Comparison of ENCODE assay signal across 19 cellular contexts in the genomic region with DNA sequence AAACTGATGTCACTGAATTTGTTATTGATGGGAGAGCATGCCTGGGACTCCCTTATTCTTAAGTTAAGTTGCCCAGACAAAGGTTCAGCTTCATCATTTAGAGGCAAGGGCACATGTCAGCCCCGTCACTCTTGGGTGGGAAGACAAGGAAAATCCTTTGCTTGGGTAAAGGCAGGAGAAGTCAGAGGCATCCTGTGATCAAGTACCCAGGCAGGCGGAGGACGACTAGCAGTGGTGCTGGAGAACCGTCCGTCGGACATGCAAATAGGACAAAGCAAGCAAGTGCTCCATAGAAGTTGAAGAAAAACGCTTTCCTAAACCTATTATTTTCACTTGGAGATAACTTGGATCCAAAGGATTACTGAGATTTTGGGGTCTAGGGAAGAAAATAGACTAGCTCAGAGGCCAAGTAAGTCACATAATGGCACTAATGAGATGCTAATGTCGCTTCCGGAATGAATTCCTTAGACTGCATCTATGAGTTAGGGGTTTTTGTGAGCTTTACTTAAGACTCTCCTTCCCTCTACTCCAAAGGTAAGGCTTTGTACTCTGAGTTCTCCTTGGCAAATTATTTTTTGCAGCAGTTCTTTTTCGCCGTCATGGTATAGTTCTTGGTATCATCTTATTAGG.
DNase-seq lines count a peak whose midpoint lies in the region; ATAC-seq and TF ChIP-seq lines count a peak whose summit lies in the region.
"Had no signal": no experiment of that assay in that cellular context is flagged by ENCODE, and none has a peak within 500 bp of the region (broad histone marks: within the 10 kb centered on the region; RNA-seq: fewer than 3 reads in every experiment).

No MANE protein-coding gene starts in this region.

- no peak overlapping the region for H4K8ac ChIP-seq in mesenchymal stem cell (ENCODE audit: low read length)

- H3K4ac ChIP-seq in mesenchymal stem cell (ENCODE audit: low read depth in 1 of 2, low read length in 2 of 2): no peak overlapping the region

- H3K4me3 Mint-ChIP-seq in activated CD4-positive, alpha-beta T cell treated with anti-CD3 and anti-CD28 coated beads, Interleukin-2, amount 10 ng/mL, durations not matched to agents 7 days and 5 days: no peak overlapping the region
- H3K4me3 Mint-ChIP-seq in CD8-positive, alpha-beta T cell: no peak overlapping the region
- no peak overlapping the region for H3K4me3 Mint-ChIP-seq in natural killer cell

- POLR2A ChIA-PET in activated CD4-positive, alpha-beta T cell treated with anti-CD3 and anti-CD28 coated beads, Interleukin-2, amount 10 ng/mL, durations not matched to agents 7 days and 5 days (lab: Charles Lee): no interaction called here
- POLR2A ChIA-PET in CD8-positive, alpha-beta T cell (lab: Charles Lee): interaction anchor here (0.6 kb wide), 1 partner anchor 180 kb away, joined by 3 read pairs; no protein-coding TSS in a partner anchor

- no peak overlapping the region for H2BK5ac ChIP-seq in mesenchymal stem cell (ENCODE audit: low read depth, low read length, poor library complexity, severe bottlenecking)

- no peak overlapping the region for H3K27ac ChIP-seq in CD8-positive, alpha-beta T cell (ENCODE audit: low read depth, low read length)
- peak overlapping the region; percentile 67 for H3K27ac ChIP-seq in SK-N-MC
- H3K27ac ChIP-seq in mesenchymal stem cell (ENCODE audit: low read length, poor library complexity, severe bottlenecking): peak overlapping the region; percentile 9
- H3K27ac ChIP-seq: BLaER1, body of pancreas, colonic mucosa, neutrophil, transverse colon had no signal

- H3K4me2 ChIP-seq in mesenchymal stem cell (ENCODE audit: low read length, poor library complexity, severe bottlenecking): no peak overlapping the region
- H3K4me2 ChIP-seq: BLaER1 had no signal

- H2BK12ac ChIP-seq in mesenchymal stem cell (ENCODE audit: low read length in 2 of 2): no peak overlapping the region

- H3K36me3 Mint-ChIP-seq in activated CD4-positive, alpha-beta T cell treated with anti-CD3 and anti-CD28 coated beads, Interleukin-2, amount 10 ng/mL, durations not matched to agents 7 days and 5 days (ENCODE audit: low read depth): peaks cover 56% of the 10 kb centered on the region
- H3K36me3 Mint-ChIP-seq in CD8-positive, alpha-beta T cell: peaks cover 82% of the 10 kb centered on the region
- peaks cover 10% of the 10 kb centered on the region for H3K36me3 Mint-ChIP-seq in natural killer cell

- H4K91ac ChIP-seq in mesenchymal stem cell (ENCODE audit: low read length): no peak overlapping the region

- no peak overlapping the region for H3K9ac ChIP-seq in SK-N-MC (ENCODE audit: insufficient read length)
- H3K9ac ChIP-seq in mesenchymal stem cell (ENCODE audit: low read length): no peak overlapping the region
- H3K9ac ChIP-seq: BLaER1 had no signal

- no peak overlapping the region for H3K4me3 ChIP-seq in CD8-positive, alpha-beta T cell (ENCODE audit: low read depth, low read length)
- H3K4me3 ChIP-seq in SK-N-MC (no peak overlapping the region), mesenchymal stem cell (ENCODE audit: insufficient read depth in 1 of 2, low read depth in 1 of 2, low read length in 2 of 2) (no peak overlapping the region)
- H3K4me3 ChIP-seq: BLaER1, body of pancreas, colonic mucosa, mucosa of descending colon, transverse colon had no signal

- H3K27me3 Mint-ChIP-seq in activated CD4-positive, alpha-beta T cell treated with anti-CD3 and anti-CD28 coated beads, Interleukin-2, amount 10 ng/mL, durations not matched to agents 7 days and 5 days: no peaks in the 10 kb centered on the region
- no peaks in the 10 kb centered on the region for H3K27me3 Mint-ChIP-seq in CD8-positive, alpha-beta T cell (ENCODE audit: low read depth)
- no peaks in the 10 kb centered on the region for H3K27me3 Mint-ChIP-seq in natural killer cell (ENCODE audit: low read depth in 2 of 2)

- peak overlapping the region; percentile 6 for H2AK5ac ChIP-seq in mesenchymal stem cell (ENCODE audit: low read length, severe bottlenecking)

- H3K18ac ChIP-seq in mesenchymal stem cell (ENCODE audit: low read depth in 1 of 2, low read length in 2 of 2): no peak overlapping the region

- peaks cover 18% of the 10 kb centered on the region for H3K4me1 ChIP-seq in CD8-positive, alpha-beta T cell (ENCODE audit: insufficient read depth, low read length)
- H3K4me1 ChIP-seq in mesenchymal stem cell (ENCODE audit: control insufficient read depth, insufficient read depth, low read depth, low read length): peaks cover 26% of the 10 kb centered on the region
- H3K4me1 ChIP-seq: colonic mucosa had no signal

- H2BK120ac ChIP-seq in mesenchymal stem cell (ENCODE audit: low read depth, low read length): no peak overlapping the region

- no peaks in the 10 kb centered on the region for H3K9me3 Mint-ChIP-seq in activated CD4-positive, alpha-beta T cell treated with anti-CD3 and anti-CD28 coated beads, Interleukin-2, amount 10 ng/mL, durations not matched to agents 7 days and 5 days
- no peaks in the 10 kb centered on the region for H3K9me3 Mint-ChIP-seq in CD8-positive, alpha-beta T cell
- H3K9me3 Mint-ChIP-seq in natural killer cell: no peaks in the 10 kb centered on the region

- no peak for TF ChIP-seq CTCF in CD8-positive, alpha-beta T cell (IDR thresholded peaks at IDR 0.05)
- TF ChIP-seq CTCF in natural killer cell (IDR thresholded peaks at IDR 0.05): no peak

- H3K14ac ChIP-seq in mesenchymal stem cell (ENCODE audit: low read length in 2 of 2): no peak overlapping the region

- 96% methylated on average over 8 of the region's 11 CpGs for WGBS in mesenchymal stem cell

- no peak overlapping the region for H2BK15ac ChIP-seq in mesenchymal stem cell (ENCODE audit: low read depth, poor library complexity, severe bottlenecking)

- peak overlapping the region; percentile 10 for H3K27ac Mint-ChIP-seq in activated CD4-positive, alpha-beta T cell treated with anti-CD3 and anti-CD28 coated beads, Interleukin-2, amount 10 ng/mL, durations not matched to agents 7 days and 5 days
- peak overlapping the region; percentile 56 for H3K27ac Mint-ChIP-seq in CD8-positive, alpha-beta T cell
- no peak overlapping the region for H3K27ac Mint-ChIP-seq in natural killer cell

- H3K4me1 Mint-ChIP-seq in activated CD4-positive, alpha-beta T cell treated with anti-CD3 and anti-CD28 coated beads, Interleukin-2, amount 10 ng/mL, durations not matched to agents 7 days and 5 days: peaks cover 23% of the 10 kb centered on the region
- H3K4me1 Mint-ChIP-seq in CD8-positive, alpha-beta T cell (ENCODE audit: low read depth): peaks cover 41% of the 10 kb centered on the region
- H3K4me1 Mint-ChIP-seq in natural killer cell: peaks cover 29 to 37% of the 10 kb centered on the region in 2 donors

- no peak for DNase-seq in activated CD4-positive, alpha-beta T cell treated with anti-CD3 and anti-CD28 coated beads, Interleukin-2, amount 10 ng/mL, durations not matched to agents 7 days and 5 days
- DNase-seq in activated CD4-positive, alpha-beta T cell treated with anti-CD3 and anti-CD28 coated beads for 48 hours: no peak
- DNase-seq in CD8-positive, alpha-beta T cell: no peak
- DNase-seq in SK-N-MC (ENCODE audit: low read depth, low spot score) (no peak), mesenchymal stem cell (no peak), D341Med (ENCODE audit: low spot score) (no peak), natural killer cell (no peak)
- no peak for DNase-seq in central memory CD4-positive, alpha-beta T cell
- DNase-seq: body of pancreas, colonic mucosa, DMS 273 treated with DMSO at 0.1 percent for 48 hours, left ventricle myocardium superior, mucosa of descending colon, NCI-H524 treated with DMSO at 0.1 percent for 48 hours, T-helper 1 cell, transverse colon had no signal

- H3K23ac ChIP-seq in mesenchymal stem cell (ENCODE audit: low read length in 2 of 2): no peak overlapping the region

- H3K27me3 ChIP-seq in CD8-positive, alpha-beta T cell (ENCODE audit: insufficient read depth, low read length): no peaks in the 10 kb centered on the region
- H3K27me3 ChIP-seq in mesenchymal stem cell (ENCODE audit: control insufficient read depth in 1 of 2, insufficient read depth in 1 of 2, low read length in 2 of 2): no peaks in the 10 kb centered on the region
- H3K27me3 ChIP-seq: BLaER1, body of pancreas, colonic mucosa, neutrophil, transverse colon had no signal

- H3K9me3 ChIP-seq in CD8-positive, alpha-beta T cell (ENCODE audit: low read length): no peaks in the 10 kb centered on the region
- H3K9me3 ChIP-seq in SK-N-MC (ENCODE audit: low read depth, low read length) (no peaks in the 10 kb centered on the region), mesenchymal stem cell (ENCODE audit: control insufficient read depth, low read length) (no peaks in the 10 kb centered on the region)
- H3K9me3 ChIP-seq: BLaER1, body of pancreas, colonic mucosa, mucosa of descending colon, neutrophil, transverse colon had no signal

- H3K79me1 ChIP-seq in mesenchymal stem cell (replicated peaks; ENCODE audit: low read length, poor library complexity, severe bottlenecking): peaks cover 3% of the 10 kb centered on the region

- ATAC-seq in CD8-positive, alpha-beta T cell: no peak
- no peak for ATAC-seq in natural killer cell
- ATAC-seq: body of pancreas, left ventricle myocardium superior, mucosa of descending colon, Right ventricle myocardium inferior had no signal

- H3K36me3 ChIP-seq in CD8-positive, alpha-beta T cell (ENCODE audit: insufficient read depth, low read length): peaks cover 37% of the 10 kb centered on the region
- H3K36me3 ChIP-seq in SK-N-MC (ENCODE audit: insufficient read depth, low read length): peaks cover 83% of the 10 kb centered on the region
- H3K36me3 ChIP-seq in mesenchymal stem cell (ENCODE audit: control insufficient read depth in 1 of 2, insufficient read depth in 2 of 2, low read depth in 1 of 2, low read length in 2 of 2): peaks cover 41 to 95% of the 10 kb centered on the region in 2 experiments

- CTCF ChIA-PET in activated CD4-positive, alpha-beta T cell treated with anti-CD3 and anti-CD28 coated beads, Interleukin-2, amount 10 ng/mL, durations not matched to agents 7 days and 5 days (lab: Charles Lee): interaction anchor here (0.6 to 1.4 kb wide), 4 partner anchors 10 to 495 kb away, joined by 3 read pairs; no protein-coding TSS in a partner anchor
- CTCF ChIA-PET in CD8-positive, alpha-beta T cell (lab: Charles Lee): interaction anchor here (0.8 to 1.5 kb wide), 3 partner anchors 19 to 163 kb away, joined by 3 to 6 read pairs (median 3); no protein-coding TSS in a partner anchor

- intact Hi-C loops in CD8-positive, alpha-beta T cell (cut with DNase I, micrococcal nuclease): loop anchor here in 1 of 2 experiments (5.0 kb wide), 1 partner anchor 635 kb away; no protein-coding TSS in a partner anchor
- intact Hi-C loops in natural killer cell (cut with micrococcal nuclease): no loop called here

- H2AFZ ChIP-seq in mesenchymal stem cell (ENCODE audit: low read depth, low read length): no peak overlapping the region

Comparison
In these comparisons a context has a peak if more than half of its experiments do, and no peak if none do; other contexts are left out.
1. H3K27ac Mint-ChIP-seq: peak in activated CD4-positive, alpha-beta T cell treated with anti-CD3 and anti-CD28 coated beads, Interleukin-2, amount 10 ng/mL, durations not matched to agents 7 days and 5 days (single experiment) and CD8-positive, alpha-beta T cell (single experiment); none in natural killer cell (0 of 2).